9 cellular contexts compared by ENCODE assay signal in the genomic region with DNA sequence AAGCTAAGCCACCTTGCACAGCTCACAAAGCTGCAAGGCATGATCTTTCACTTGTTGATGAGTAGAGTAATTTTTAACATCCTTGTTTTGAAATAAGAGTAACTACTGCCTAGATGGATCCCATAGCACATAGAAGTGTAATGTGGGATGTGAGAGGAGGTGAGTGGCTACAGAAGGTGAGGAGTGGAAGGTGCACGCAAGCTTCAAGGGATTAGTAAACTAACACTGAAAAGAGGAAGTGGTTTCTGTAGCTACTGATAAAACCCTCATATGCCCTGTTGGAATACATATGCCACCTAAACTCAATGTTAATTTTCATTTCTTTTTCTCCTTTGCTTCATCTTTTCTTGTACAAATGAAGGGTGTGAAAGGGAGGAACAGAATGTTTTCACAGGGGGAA. TPM values are rescaled to one million over a fixed set of nuclear protein-coding genes. Genes with fewer than 3 reads are reported as not detected.
DNase-seq lines count a peak whose midpoint lies in the region; ATAC-seq and TF ChIP-seq lines count a peak whose summit lies in the region.
"Had no signal": no experiment of that assay in that cellular context is flagged by ENCODE, and none has a peak within 500 bp of the region (broad histone marks: within the 10 kb centered on the region; RNA-seq: fewer than 3 reads in every experiment).

No MANE protein-coding gene starts in this region.

- H3K4me3 Mint-ChIP-seq in activated CD8-positive, alpha-beta memory T cell treated with anti-CD3 and anti-CD28 coated beads, Interleukin-2, amount 10 ng/mL, durations not matched to agents 7 days and 5 days, result peak overlapping the region; percentile 51
- peak overlapping the region; percentile 13 to 48 for H3K4me3 Mint-ChIP-seq in stimulated activated naive CD8-positive, alpha-beta T cell treated with anti-CD3 and anti-CD28 coated beads, Interleukin-15, amount 100 ng/mL, for 72 hours

- no peaks in the 10 kb centered on the region for H3K9me3 ChIP-seq in breast epithelium

- no peak overlapping the region for H3K4me3 ChIP-seq in breast epithelium

- H3K9me3 Mint-ChIP-seq in activated CD8-positive, alpha-beta memory T cell treated with anti-CD3 and anti-CD28 coated beads, Interleukin-2, amount 10 ng/mL, durations not matched to agents 7 days and 5 days (ENCODE audit: low read depth), result no peaks in the 10 kb centered on the region
- H3K9me3 Mint-ChIP-seq in stimulated activated naive CD8-positive, alpha-beta T cell treated with anti-CD3 and anti-CD28 coated beads, Interleukin-15, amount 100 ng/mL, for 72 hours, result no peaks in the 10 kb centered on the region

- peaks cover 63% of the 10 kb centered on the region for H3K4me1 Mint-ChIP-seq in activated CD8-positive, alpha-beta memory T cell treated with anti-CD3 and anti-CD28 coated beads, Interleukin-2, amount 10 ng/mL, durations not matched to agents 7 days and 5 days
- H3K4me1 Mint-ChIP-seq in stimulated activated naive CD8-positive, alpha-beta T cell treated with anti-CD3 and anti-CD28 coated beads, Interleukin-15, amount 100 ng/mL, for 72 hours, result peaks cover 52% of the 10 kb centered on the region

- no peak for TF ChIP-seq CTCF in breast epithelium (IDR thresholded peaks at IDR 0.05)

- H3K27me3 ChIP-seq in breast epithelium, result no peaks in the 10 kb centered on the region

- peaks cover 10% of the 10 kb centered on the region for H3K36me3 Mint-ChIP-seq in activated CD8-positive, alpha-beta memory T cell treated with anti-CD3 and anti-CD28 coated beads, Interleukin-2, amount 10 ng/mL, durations not matched to agents 7 days and 5 days

- no peaks in the 10 kb centered on the region for H3K27me3 Mint-ChIP-seq in activated CD8-positive, alpha-beta memory T cell treated with anti-CD3 and anti-CD28 coated beads, Interleukin-2, amount 10 ng/mL, durations not matched to agents 7 days and 5 days
- H3K27me3 Mint-ChIP-seq in stimulated activated naive CD8-positive, alpha-beta T cell treated with anti-CD3 and anti-CD28 coated beads, Interleukin-15, amount 100 ng/mL, for 72 hours, result no peaks in the 10 kb centered on the region

- H3K4me1 ChIP-seq in breast epithelium, result no peaks in the 10 kb centered on the region

- CTCF ChIA-PET in activated CD8-positive, alpha-beta memory T cell treated with anti-CD3 and anti-CD28 coated beads, Interleukin-2, amount 10 ng/mL, durations not matched to agents 7 days and 5 days (lab: Charles Lee), result interaction anchor here (1.0 to 10.0 kb wide), 3 partner anchors 19 to 184 kb away, joined by 3 to 44 read pairs (median 4); a partner anchor contains a TSS

- no peak for TF ChIP-seq POLR2A in breast epithelium (IDR thresholded peaks at IDR 0.05)

- no peak for DNase-seq in activated CD8-positive, alpha-beta memory T cell treated with anti-CD3 and anti-CD28 coated beads, Interleukin-2, amount 10 ng/mL, durations not matched to agents 7 days and 5 days
- no peak for DNase-seq in activated CD8-positive, alpha-beta memory T cell treated with anti-CD3 and anti-CD28 coated beads, Interleukin-2, amount 50 U/mL, for 48 hours
- DNase-seq in NOMO-1 (lab: John Stamatoyannopoulos, UW; ENCODE audit: unreplicated experiment in 2 of 2), result peak; percentile 38 to 76
- DNase-seq in stimulated activated naive CD8-positive, alpha-beta T cell treated with anti-CD3 and anti-CD28 coated beads, Interleukin-15, amount 100 ng/mL, for 72 hours, result no peak
- DNase-seq in breast epithelium (ENCODE audit: low spot score in 2 of 2), result no peak
- no peak for DNase-seq in glomerular visceral epithelial cell (ENCODE audit: extremely low spot score)

- peak; percentile 63 for ATAC-seq in activated CD8-positive, alpha-beta memory T cell treated with anti-CD3 and anti-CD28 coated beads, Interleukin-2, amount 10 ng/mL, durations not matched to agents 7 days and 5 days
- ATAC-seq in HG02885 (IDR thresholded peaks at IDR 0.05; ENCODE audit: poor library complexity, unreplicated experiment), result peak; percentile 61
- peak; percentile 58 for ATAC-seq in stimulated activated naive CD8-positive, alpha-beta T cell treated with anti-CD3 and anti-CD28 coated beads, Interleukin-15, amount 100 ng/mL, for 72 hours
- no peak for ATAC-seq in activated CD4-positive, CD25-positive, alpha-beta regulatory T cell treated with anti-CD3 and anti-CD28 coated beads, Interleukin-2, amount 50 U/mL, for 24 hours

- H3K27ac Mint-ChIP-seq in activated CD8-positive, alpha-beta memory T cell treated with anti-CD3 and anti-CD28 coated beads, Interleukin-2, amount 10 ng/mL, durations not matched to agents 7 days and 5 days, result peak overlapping the region; percentile 79
- H3K27ac Mint-ChIP-seq in stimulated activated naive CD8-positive, alpha-beta T cell treated with anti-CD3 and anti-CD28 coated beads, Interleukin-15, amount 100 ng/mL, for 72 hours, result no peak overlapping the region

- intact Hi-C loops in breast epithelium (cut with DNase I; ENCODE audit: low total_unique reads), result no loop called here

- H3K27ac ChIP-seq in breast epithelium, result no peak overlapping the region
- H3K27ac ChIP-seq: C4-2B had no signal

- no peaks in the 10 kb centered on the region for H3K36me3 ChIP-seq in breast epithelium

RNA-seq across cellular contexts. Expression of a gene that starts 22.0 kb away (rescaled TPM):
- 100 to 1,000 TPM; 287 to 292 TPM for total RNA-seq in activated CD8-positive, alpha-beta memory T cell treated with anti-CD3 and anti-CD28 coated beads, Interleukin-2, amount 10 ng/mL, durations not matched to agents 7 days and 5 days
- 100 to 1,000 TPM in 1 of 3 donors, 10 to 100 TPM in 2; 56.0 to 103 (median 64.1) TPM for total RNA-seq in breast epithelium

Comparison
In these comparisons a context has a peak if more than half of its experiments do, and no peak if none do; other contexts are left out.
1. ATAC-seq: peak in activated CD8-positive, alpha-beta memory T cell treated with anti-CD3 and anti-CD28 coated beads, Interleukin-2, amount 10 ng/mL, durations not matched to agents 7 days and 5 days (single experiment), HG02885 (single experiment) and stimulated activated naive CD8-positive, alpha-beta T cell treated with anti-CD3 and anti-CD28 coated beads, Interleukin-15, amount 100 ng/mL, for 72 hours (single experiment); none in activated CD4-positive, CD25-positive, alpha-beta regulatory T cell treated with anti-CD3 and anti-CD28 coated beads, Interleukin-2, amount 50 U/mL, for 24 hours (0 of 2).
2. DNase-seq: peak in NOMO-1 (2 of 2); none in activated CD8-positive, alpha-beta memory T cell treated with anti-CD3 and anti-CD28 coated beads, Interleukin-2, amount 10 ng/mL, durations not matched to agents 7 days and 5 days (single experiment), activated CD8-positive, alpha-beta memory T cell treated with anti-CD3 and anti-CD28 coated beads, Interleukin-2, amount 50 U/mL, for 48 hours (single experiment), stimulated activated naive CD8-positive, alpha-beta T cell treated with anti-CD3 and anti-CD28 coated beads, Interleukin-15, amount 100 ng/mL, for 72 hours (0 of 2), breast epithelium (0 of 2) and glomerular visceral epithelial cell (single experiment).